9 cellular contexts compared by ENCODE assay signal in genomic region chr2:153163055-153163454, GRCh38.
A peak's percentile ranks its signal among the peaks of the same experiment; 100 is the strongest.
DNase-seq lines count a peak whose midpoint lies in the region; ATAC-seq and TF ChIP-seq lines count a peak whose summit lies in the region.
"Had no signal": no experiment of that assay in that cellular context is flagged by ENCODE, and none has a peak within 500 bp of the region (broad histone marks: within the 10 kb centered on the region; RNA-seq: fewer than 3 reads in every experiment).

No MANE protein-coding gene starts in this region.

- H3K4me3 Mint-ChIP-seq in CD14-positive monocyte = no peak overlapping the region
- H3K4me3 Mint-ChIP-seq: stimulated activated naive CD8-positive, alpha-beta T cell treated with anti-CD3 and anti-CD28 coated beads, Interleukin-15, amount 100 ng/mL, for 72 hours had no signal

- no peaks in the 10 kb centered on the region for H3K9me3 Mint-ChIP-seq in CD14-positive monocyte
- H3K9me3 Mint-ChIP-seq: stimulated activated naive CD8-positive, alpha-beta T cell treated with anti-CD3 and anti-CD28 coated beads, Interleukin-15, amount 100 ng/mL, for 72 hours had no signal

- H3K27ac Mint-ChIP-seq in CD14-positive monocyte = no peak overlapping the region
- H3K27ac Mint-ChIP-seq: stimulated activated naive CD8-positive, alpha-beta T cell treated with anti-CD3 and anti-CD28 coated beads, Interleukin-15, amount 100 ng/mL, for 72 hours had no signal

- peak; percentile 74 for ATAC-seq in GM18511 (IDR thresholded peaks at IDR 0.05; ENCODE audit: unreplicated experiment)
- ATAC-seq: stimulated activated naive CD8-positive, alpha-beta T cell treated with anti-CD3 and anti-CD28 coated beads, Interleukin-15, amount 100 ng/mL, for 72 hours had no signal

- H3K36me3 Mint-ChIP-seq in CD14-positive monocyte = no peaks in the 10 kb centered on the region

- no peak for TF ChIP-seq CTCF in CD14-positive monocyte (IDR thresholded peaks at IDR 0.05)

- H3K4me1 Mint-ChIP-seq in CD14-positive monocyte = no peaks in the 10 kb centered on the region
- H3K4me1 Mint-ChIP-seq: stimulated activated naive CD8-positive, alpha-beta T cell treated with anti-CD3 and anti-CD28 coated beads, Interleukin-15, amount 100 ng/mL, for 72 hours had no signal

- intact Hi-C loops in CD14-positive monocyte (cut with micrococcal nuclease) = no loop called here

- DNase-seq in LoVo (ENCODE audit: low spot score) (peak; percentile 18), SW480 (ENCODE audit: low spot score) (peak; percentile 46), left kidney (ENCODE audit: low read depth, low spot score) (peak; percentile 77), HK-2 (ENCODE audit: unreplicated experiment) (no peak), dermis blood vessel endothelial cell (no peak), CD14-positive monocyte (ENCODE audit: low spot score) (no peak), hepatic stellate cell (ENCODE audit: low spot score) (no peak)

- H3K27me3 Mint-ChIP-seq in CD14-positive monocyte (ENCODE audit: low read depth in 3 of 3) = peaks cover 0 to 1% (median 0%) of the 10 kb centered on the region in 3 donors
- H3K27me3 Mint-ChIP-seq: stimulated activated naive CD8-positive, alpha-beta T cell treated with anti-CD3 and anti-CD28 coated beads, Interleukin-15, amount 100 ng/mL, for 72 hours had no signal

Comparison
In these comparisons a context has a peak if more than half of its experiments do, and no peak if none do; other contexts are left out.
1. DNase-seq: peak in LoVo (single experiment), SW480 (single experiment) and left kidney (single experiment); none in HK-2 (single experiment), dermis blood vessel endothelial cell (single experiment), CD14-positive monocyte (single experiment) and hepatic stellate cell (single experiment).